Comparison of ENCODE assay signal across 10 cellular contexts in genomic region chr20:17964632-17965031, GRCh38. TPM values are rescaled to one million over a fixed set of nuclear protein-coding genes. Genes with fewer than 3 reads are reported as not detected.
DNase-seq lines count a peak whose midpoint lies in the region; ATAC-seq and TF ChIP-seq lines count a peak whose summit lies in the region.
"Had no signal": no experiment of that assay in that cellular context is flagged by ENCODE, and none has a peak within 500 bp of the region (broad histone marks: within the 10 kb centered on the region; RNA-seq: fewer than 3 reads in every experiment).

No MANE protein-coding gene starts in this region.

- no peak for ATAC-seq in natural killer cell
- no peak for ATAC-seq in HG02763 (IDR thresholded peaks at IDR 0.05; ENCODE audit: unreplicated experiment)
- ATAC-seq in HG03565 (IDR thresholded peaks at IDR 0.05; ENCODE audit: unreplicated experiment), result no peak
- no peak for ATAC-seq in Right ventricle myocardium inferior
- ATAC-seq: heart right ventricle had no signal

- TF ChIP-seq CTCF in CD14-positive monocyte (IDR thresholded peaks at IDR 0.05) (no peak), KMS-11 (conservative IDR thresholded peaks at IDR 0.05; ENCODE audit: low read depth, low read length) (no peak), chondrocyte (IDR thresholded peaks at IDR 0.05) (no peak), natural killer cell (IDR thresholded peaks at IDR 0.05) (no peak)

- peaks cover 95% of the 10 kb centered on the region for H3K79me2 ChIP-seq in KMS-11 (ENCODE audit: insufficient read depth, low read depth)

- peaks cover 67% of the 10 kb centered on the region for H4K20me1 ChIP-seq in KMS-11 (ENCODE audit: insufficient read depth)

- peak overlapping the region; percentile 77 for H3K4me2 ChIP-seq in KMS-11

- peak overlapping the region; percentile 14; the same call in 1 of the 2 replicates for H3K27ac ChIP-seq in KMS-11

- no peaks in the 10 kb centered on the region for H3K36me3 ChIP-seq in KMS-11 (ENCODE audit: insufficient read depth)
- H3K36me3 ChIP-seq: heart right ventricle had no signal

- no peak overlapping the region; the same call in 1 of the 2 replicates for H3K9ac ChIP-seq in KMS-11

- H3K27me3 Mint-ChIP-seq in CD14-positive monocyte (ENCODE audit: low read depth in 3 of 3) (no peaks in the 10 kb centered on the region), chondrocyte (ENCODE audit: low read depth) (no peaks in the 10 kb centered on the region), natural killer cell (ENCODE audit: low read depth in 2 of 2) (no peaks in the 10 kb centered on the region)

- no peaks in the 10 kb centered on the region for H3K27me3 ChIP-seq in KMS-11 (ENCODE audit: insufficient read depth, low read depth)
- H3K27me3 ChIP-seq: heart right ventricle had no signal

- peaks cover 0 to 3% (median 0%) of the 10 kb centered on the region in 7 donors for H3K9me3 Mint-ChIP-seq in CD14-positive monocyte
- H3K9me3 Mint-ChIP-seq in chondrocyte (ENCODE audit: low read depth), result no peaks in the 10 kb centered on the region
- no peaks in the 10 kb centered on the region for H3K9me3 Mint-ChIP-seq in natural killer cell

- H3K4me3 Mint-ChIP-seq in CD14-positive monocyte (peak overlapping the region; percentile 88 to 92), chondrocyte (ENCODE audit: unreplicated experiment) (peak overlapping the region; percentile 73), natural killer cell (peak overlapping the region; percentile 98)

- H3K36me3 Mint-ChIP-seq in CD14-positive monocyte, result peaks cover 6 to 14% of the 10 kb centered on the region in 2 donors
- H3K36me3 Mint-ChIP-seq in chondrocyte (ENCODE audit: low read depth), result peaks cover 3% of the 10 kb centered on the region
- H3K36me3 Mint-ChIP-seq in natural killer cell, result no peaks in the 10 kb centered on the region

- H3K4me1 Mint-ChIP-seq in CD14-positive monocyte (peaks cover 75% of the 10 kb centered on the region), chondrocyte (ENCODE audit: low read depth) (peaks cover 71% of the 10 kb centered on the region), natural killer cell (peaks cover 75 to 81% of the 10 kb centered on the region in 2 donors)

- H2AFZ ChIP-seq in KMS-11 (ENCODE audit: low read depth), result no peak overlapping the region

- H3K4me3 ChIP-seq in KMS-11 (IDR thresholded peaks at IDR 0.05; ENCODE audit: insufficient read depth, low read depth, low read length), result no peak overlapping the region

- H3K27ac Mint-ChIP-seq in CD14-positive monocyte (peak overlapping the region; percentile 96 to 98 (median 97)), chondrocyte (ENCODE audit: unreplicated experiment) (peak overlapping the region; percentile 90), natural killer cell (peak overlapping the region; percentile 95 to 98)

- peaks cover 66% of the 10 kb centered on the region for H3K4me1 ChIP-seq in KMS-11 (ENCODE audit: low read depth, poor library complexity, severe bottlenecking)

- intact Hi-C loops in CD14-positive monocyte (cut with micrococcal nuclease), result loop anchor here (5.0 to 10.0 kb wide), 3 partner anchors 33 to 320 kb away; partner anchors contain the start of genes RRBP1 (in 2 of the 2) and ZNF133 (in 1 of the 2)
- intact Hi-C loops in natural killer cell (cut with micrococcal nuclease), result loop anchor here (5.0 to 10.0 kb wide), 3 partner anchors 460 to 1230 kb away; partner anchors contain the start of genes SEC23B and SNRPB2
- intact Hi-C loops in Right ventricle myocardium inferior (cut with DNase I), result no loop called here

- DNase-seq in CD14-positive monocyte (ENCODE audit: low spot score) (no peak), chondrocyte (ENCODE audit: low spot score) (no peak), natural killer cell (no peak), dermis blood vessel endothelial cell (no peak), Right ventricle myocardium inferior (ENCODE audit: missing footprints) (no peak)
- DNase-seq: activated gamma-delta T cell treated with Interleukin-2 at 50 U/mL for 16 hours, heart right ventricle had no signal

RNA-seq across cellular contexts. Expression of gene SNX5, which starts 4.0 kb away (rescaled TPM):
- polyA plus RNA-seq in CD14-positive monocyte, result 10 to 100 TPM; 55.6 to 66.1 TPM
- total RNA-seq in chondrocyte, result 74.1 to 133 TPM (median 82.5 TPM) in 3 replicates
- 10 to 100 TPM; 62.3 to 85.4 (median 72.1) TPM for total RNA-seq in natural killer cell
- 97.3 and 135 TPM in 2 replicates for total RNA-seq in dermis blood vessel endothelial cell
- 45.0 TPM for total RNA-seq in Right ventricle myocardium inferior

RNA-seq across cellular contexts. Expression of gene MGME1, which starts 4.2 kb away (rescaled TPM):
- polyA plus RNA-seq in CD14-positive monocyte, result 10 to 100 TPM in 1 of 2 donors, 1 to 10 TPM in 1; 2.5 to 13.4 TPM
- total RNA-seq in chondrocyte (13.6 to 21.3 TPM (median 15.1 TPM) in 3 replicates), natural killer cell (10 to 100 TPM; 10.3 to 25.1 (median 13.0) TPM), dermis blood vessel endothelial cell (8.5 and 21.5 TPM in 2 replicates), Right ventricle myocardium inferior (13.0 TPM)
